Comparison of ENCODE assay signal across 20 cellular contexts in genomic region chr7:26005683-26006410, GRCh38.
"Had no signal": no experiment of that assay in that cellular context is flagged by ENCODE, and none has a peak within 500 bp of the region (broad histone marks: within the 10 kb centered on the region; RNA-seq: fewer than 3 reads in every experiment).

No MANE protein-coding gene starts in this region.

- H3K4me3 Mint-ChIP-seq: activated CD4-positive, alpha-beta memory T cell treated with anti-CD3 and anti-CD28 coated beads for 36 hours; activated naive CD4-positive, alpha-beta T cell treated with anti-CD3 and anti-CD28 coated beads for 36 hours; dendritic cell treated with granulocyte-macrophage colony-stimulating factor and Interleukin-4, amounts not matched to agents 40 ng/mL and 50 ng/mL, for 4 days; naive B cell; T-helper 17 cell had no signal

- DNase-seq: activated CD4-positive, alpha-beta memory T cell treated with anti-CD3 and anti-CD28 coated beads for 36 hours; activated CD4-positive, alpha-beta T cell treated with anti-CD3 and anti-CD28 coated beads for 48 hours; activated naive CD4-positive, alpha-beta T cell treated with anti-CD3 and anti-CD28 coated beads for 36 hours; activated T-cell treated with anti-CD3 and anti-CD28 coated beads, Interleukin-2, amount 50 U/mL, for 48 hours; amygdala; effector CD4-positive, alpha-beta T cell; glutamatergic neuron; hippocampal formation; left cardiac atrium; mesenchymal stem cell; naive B cell; occipital lobe; posterior cingulate gyrus; retina; stimulated activated CD4-positive, alpha-beta T cell treated with anti-CD3 and anti-CD28 coated beads, Interleukin-4, amount 100 ng/mL, for 24 hours; stimulated activated naive CD4-positive, alpha-beta T cell treated with Interleukin-2 at 50 U/mL for 16 hours; SW 1271; T-helper 17 cell had no signal

- H3K9me3 Mint-ChIP-seq: activated CD4-positive, alpha-beta memory T cell treated with anti-CD3 and anti-CD28 coated beads for 36 hours; activated naive CD4-positive, alpha-beta T cell treated with anti-CD3 and anti-CD28 coated beads for 36 hours; dendritic cell treated with granulocyte-macrophage colony-stimulating factor and Interleukin-4, amounts not matched to agents 40 ng/mL and 50 ng/mL, for 4 days had no signal

- H3K36me3 Mint-ChIP-seq: activated CD4-positive, alpha-beta memory T cell treated with anti-CD3 and anti-CD28 coated beads for 36 hours had no signal

- ATAC-seq: left cardiac atrium, T-helper 17 cell had no signal

- H3K27ac Mint-ChIP-seq: activated CD4-positive, alpha-beta memory T cell treated with anti-CD3 and anti-CD28 coated beads for 36 hours; activated naive CD4-positive, alpha-beta T cell treated with anti-CD3 and anti-CD28 coated beads for 36 hours; dendritic cell treated with granulocyte-macrophage colony-stimulating factor and Interleukin-4, amounts not matched to agents 40 ng/mL and 50 ng/mL, for 4 days; naive B cell; T-helper 17 cell had no signal

- FAIRE-seq: islet of Langerhans had no signal

- H3K4me1 Mint-ChIP-seq: T-helper 17 cell had no signal
